Comparison of ENCODE assay signal across 19 cellular contexts in the genomic region with DNA sequence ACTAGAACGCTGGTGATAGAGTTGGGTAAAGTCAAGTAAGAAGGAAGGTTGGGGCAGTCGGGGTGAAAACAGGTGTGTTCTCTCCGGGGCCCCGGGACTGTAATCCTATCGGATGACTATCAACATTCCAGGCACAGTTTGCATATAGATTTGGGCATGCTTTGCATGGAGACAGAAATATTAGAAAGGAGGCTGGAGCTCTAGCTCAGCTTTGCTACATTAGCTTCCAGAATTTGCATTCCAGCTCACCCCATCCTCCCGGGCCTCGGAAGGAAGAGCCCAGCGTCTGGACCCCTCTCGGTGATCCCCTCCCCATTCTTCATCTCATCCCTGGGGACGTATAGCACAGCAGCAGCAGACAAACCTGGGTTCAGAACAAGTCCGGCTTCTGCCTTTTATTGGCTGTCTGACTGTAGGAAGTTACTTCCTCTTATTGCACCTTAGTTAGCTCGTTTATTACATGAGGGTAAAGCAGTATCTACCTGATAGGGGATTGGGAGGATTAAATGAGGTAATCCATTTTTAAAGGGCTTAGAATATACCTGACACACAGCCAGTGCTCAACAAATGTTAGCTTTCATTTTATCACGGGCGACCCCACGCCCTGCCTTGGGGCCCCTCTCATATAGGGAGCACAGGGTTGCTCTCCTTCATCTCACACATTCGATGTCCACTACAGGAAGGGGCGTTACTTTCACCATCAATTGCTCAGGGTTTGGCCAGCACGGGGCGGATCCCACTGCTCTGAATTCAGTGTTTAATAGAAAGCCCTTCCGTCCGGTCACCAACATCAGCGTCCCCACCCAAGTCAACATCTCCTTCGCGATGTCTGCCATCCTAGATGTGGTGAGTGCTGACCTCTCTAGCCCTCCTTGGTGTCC. TPM values are rescaled to one million over a fixed set of nuclear protein-coding genes. Genes with fewer than 3 reads are reported as not detected.
"Had no signal": no experiment of that assay in that cellular context is flagged by ENCODE, and none has a peak within 500 bp of the region (broad histone marks: within the 10 kb centered on the region; RNA-seq: fewer than 3 reads in every experiment).

No MANE protein-coding gene starts in this region.

- H3K4me1 ChIP-seq: heart left ventricle, left lung, tibial artery, vagina had no signal

- H3K36me3 ChIP-seq: cardiac muscle cell, heart left ventricle, left lung, neutrophil, tibial artery, vagina had no signal

- ATAC-seq: activated CD4-positive, CD25-positive, alpha-beta regulatory T cell treated with anti-CD3 and anti-CD28 coated beads, Interleukin-2, amount 50 U/mL, for 24 hours; heart left ventricle; left lung; naive thymus-derived CD8-positive, alpha-beta T cell; stimulated activated naive B cell treated with anti-CD40 and anti-IgM and Interleukin-4, amounts not matched to agents 10 μg/mL and 1 μg/mL and 100 μg/mL, for 72 hours had no signal

- H3K4me1 Mint-ChIP-seq: activated naive CD4-positive, alpha-beta T cell treated with anti-CD3 and anti-CD28 coated beads, Interleukin-2, amount 10 ng/mL, durations not matched to agents 7 days and 5 days; naive thymus-derived CD8-positive, alpha-beta T cell; stimulated activated naive B cell treated with anti-CD40 and anti-IgM and Interleukin-4, amounts not matched to agents 10 μg/mL and 1 μg/mL and 100 μg/mL, for 72 hours had no signal

- H3K36me3 Mint-ChIP-seq: activated naive CD4-positive, alpha-beta T cell treated with anti-CD3 and anti-CD28 coated beads, Interleukin-2, amount 10 ng/mL, durations not matched to agents 7 days and 5 days; naive thymus-derived CD8-positive, alpha-beta T cell; stimulated activated naive B cell treated with anti-CD40 and anti-IgM and Interleukin-4, amounts not matched to agents 10 μg/mL and 1 μg/mL and 100 μg/mL, for 72 hours had no signal

- H3K27me3 ChIP-seq: cardiac muscle cell, left lung, vagina had no signal

- H3K4me3 Mint-ChIP-seq: activated naive CD4-positive, alpha-beta T cell treated with anti-CD3 and anti-CD28 coated beads, Interleukin-2, amount 10 ng/mL, durations not matched to agents 7 days and 5 days; naive thymus-derived CD8-positive, alpha-beta T cell; stimulated activated naive B cell treated with anti-CD40 and anti-IgM and Interleukin-4, amounts not matched to agents 10 μg/mL and 1 μg/mL and 100 μg/mL, for 72 hours had no signal

- H3K4me3 ChIP-seq: cardiac muscle cell, heart left ventricle, left lung, tibial artery, vagina had no signal

- DNase-seq: activated naive CD4-positive, alpha-beta T cell treated with anti-CD3 and anti-CD28 coated beads, Interleukin-2, amount 10 ng/mL, durations not matched to agents 7 days and 5 days; heart left ventricle; left lung; naive thymus-derived CD8-positive, alpha-beta T cell; stimulated activated CD4-positive, alpha-beta T cell treated with anti-CD3 and anti-CD28 coated beads, Interleukin-4, amount 100 ng/mL, for 1 hour; stimulated activated naive B cell treated with anti-CD40 and anti-IgM and Interleukin-4, amounts not matched to agents 10 μg/mL and 1 μg/mL and 100 μg/mL, for 72 hours; tibial artery had no signal

- H3K9me3 Mint-ChIP-seq: activated naive CD4-positive, alpha-beta T cell treated with anti-CD3 and anti-CD28 coated beads, Interleukin-2, amount 10 ng/mL, durations not matched to agents 7 days and 5 days; stimulated activated naive B cell treated with anti-CD40 and anti-IgM and Interleukin-4, amounts not matched to agents 10 μg/mL and 1 μg/mL and 100 μg/mL, for 72 hours had no signal

- FAIRE-seq: frontal cortex had no signal

- H3K27ac Mint-ChIP-seq: activated naive CD4-positive, alpha-beta T cell treated with anti-CD3 and anti-CD28 coated beads, Interleukin-2, amount 10 ng/mL, durations not matched to agents 7 days and 5 days; naive thymus-derived CD8-positive, alpha-beta T cell; stimulated activated naive B cell treated with anti-CD40 and anti-IgM and Interleukin-4, amounts not matched to agents 10 μg/mL and 1 μg/mL and 100 μg/mL, for 72 hours had no signal

- H3K9me3 ChIP-seq: left lung, neutrophil, tibial artery, vagina had no signal

- H3K27ac ChIP-seq: cardiac muscle cell, epithelial cell of prostate, heart left ventricle, left lung, neutrophil, tibial artery, vagina had no signal

RNA-seq across cellular contexts. Expression of a gene that starts 3.2 kb away (rescaled TPM):
- total RNA-seq: activated CD8-positive, alpha-beta memory T cell treated with anti-CD3 and anti-CD28 coated beads for 36 hours; cardiac muscle cell; dermis microvascular lymphatic vessel endothelial cell; fibroblast of lung; frontal cortex; heart left ventricle; left lung; mononuclear cell; naive thymus-derived CD8-positive, alpha-beta T cell; renal cortical epithelial cell; subcutaneous adipose tissue; vagina had no signal
- polyA plus RNA-seq: fibroblast of lung; heart left ventricle; naive thymus-derived CD8-positive, alpha-beta T cell had no signal

RNA-seq across cellular contexts. Expression of a gene that starts 47.2 kb away (rescaled TPM):
- total RNA-seq: activated CD8-positive, alpha-beta memory T cell treated with anti-CD3 and anti-CD28 coated beads for 36 hours; cardiac muscle cell; fibroblast of lung; frontal cortex; heart left ventricle; mononuclear cell; naive thymus-derived CD8-positive, alpha-beta T cell; renal cortical epithelial cell; subcutaneous adipose tissue; vagina had no signal
- polyA plus RNA-seq: fibroblast of lung; heart left ventricle; naive thymus-derived CD8-positive, alpha-beta T cell had no signal
